Comparison of ENCODE assay signal across 17 cellular contexts in the genomic region with DNA sequence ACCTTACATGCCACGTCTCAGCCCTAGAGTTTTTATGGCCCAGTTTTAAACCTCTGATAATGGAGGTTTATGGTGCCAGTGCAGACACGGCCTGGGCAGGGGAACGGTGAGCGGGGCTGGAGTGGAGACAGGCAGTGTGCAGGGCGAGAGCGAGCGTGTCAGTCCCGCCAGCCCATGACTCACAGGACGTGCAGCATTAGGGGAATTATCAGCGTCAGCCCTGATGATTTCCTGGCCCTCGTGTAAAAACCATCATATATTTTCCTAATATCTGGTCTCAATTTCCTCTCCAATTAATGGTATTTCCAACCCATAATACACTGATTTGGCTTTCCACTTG.
A peak's percentile ranks its signal among the peaks of the same experiment; 100 is the strongest.
DNase-seq lines count a peak whose midpoint lies in the region; ATAC-seq and TF ChIP-seq lines count a peak whose summit lies in the region.
"Had no signal": no experiment of that assay in that cellular context is flagged by ENCODE, and none has a peak within 500 bp of the region (broad histone marks: within the 10 kb centered on the region; RNA-seq: fewer than 3 reads in every experiment).

No MANE protein-coding gene starts in this region.

- no TSS peak for BruUV-seq in PC-3 (replicated peaks; lab: Mats Ljungman, UMichigan)

- no peak for ATAC-seq in PC-3
- no peak for ATAC-seq in stimulated activated effector memory CD8-positive, alpha-beta T cell treated with anti-CD3 and anti-CD28 coated beads, Interleukin-12 subunit alpha, Interleukin-12 subunit beta, amount 100 ng/mL, for 72 hours
- ATAC-seq: A549 had no signal

- H3K27ac ChIP-seq in PC-3 (ENCODE audit: low read length): no peak overlapping the region
- no peak overlapping the region for H3K27ac ChIP-seq in stomach
- H3K27ac ChIP-seq: A549, BLaER1, KMS-11 had no signal

- H3K27me3 ChIP-seq in PC-3 (ENCODE audit: low read length): no peaks in the 10 kb centered on the region
- H3K27me3 ChIP-seq in stomach: peaks cover 0 to 27% (median 0%) of the 10 kb centered on the region in 3 donors
- H3K27me3 ChIP-seq: BLaER1 had no signal

- H3K4me1 Mint-ChIP-seq in stimulated activated effector memory CD8-positive, alpha-beta T cell treated with anti-CD3 and anti-CD28 coated beads, Interleukin-12 subunit alpha, Interleukin-12 subunit beta, amount 100 ng/mL, for 72 hours: peaks cover 7% of the 10 kb centered on the region
- H3K4me1 Mint-ChIP-seq: CD4-positive, alpha-beta memory T cell had no signal

- H3K9me2 ChIP-seq in PC-3 (replicated peaks; ENCODE audit: low read length): no peaks in the 10 kb centered on the region

- H3K9me3 ChIP-seq in PC-3 (ENCODE audit: low read length) (no peaks in the 10 kb centered on the region), stomach (peaks cover 0 to 12% (median 3%) of the 10 kb centered on the region in 4 donors)
- H3K9me3 ChIP-seq: A549, HAP-1 had no signal

- peaks cover 4% of the 10 kb centered on the region for H3K9me3 Mint-ChIP-seq in stimulated activated effector memory CD8-positive, alpha-beta T cell treated with anti-CD3 and anti-CD28 coated beads, Interleukin-12 subunit alpha, Interleukin-12 subunit beta, amount 100 ng/mL, for 72 hours

- H4K20me1 ChIP-seq in PC-3 (ENCODE audit: low read length): no peaks in the 10 kb centered on the region
- H4K20me1 ChIP-seq: BLaER1 had no signal

- CTCF ChIA-PET in PC-3 (lab: Charles Lee) (no interaction called here), GM10248 (lab: Yijun Ruan, JAX) (no interaction called here)

- no peak overlapping the region for H2AFZ ChIP-seq in PC-3 (ENCODE audit: low read length)

- H3F3A ChIP-seq in PC-3 (ENCODE audit: low read length, unreplicated experiment): no peaks in the 10 kb centered on the region

- 52 to 60% (median 56%) methylated on average over 11 of the region's 11 CpGs for WGBS in stomach, 5 donors

- no peaks in the 10 kb centered on the region for H3K79me2 ChIP-seq in PC-3 (ENCODE audit: low read length)

- no peak overlapping the region for H3K4me2 ChIP-seq in PC-3 (ENCODE audit: low read length)
- H3K4me2 ChIP-seq: A549, BLaER1, KMS-11 had no signal

- intact Hi-C loops in PC-3 (cut with micrococcal nuclease) (no loop called here), stomach (cut with DNase I; ENCODE audit: low total_unique reads) (no loop called here)

- H3K36me3 Mint-ChIP-seq in stimulated activated effector memory CD8-positive, alpha-beta T cell treated with anti-CD3 and anti-CD28 coated beads, Interleukin-12 subunit alpha, Interleukin-12 subunit beta, amount 100 ng/mL, for 72 hours: no peaks in the 10 kb centered on the region
- H3K36me3 Mint-ChIP-seq: CD4-positive, alpha-beta memory T cell had no signal

- POLR2A ChIA-PET in PC-3 (lab: Charles Lee; ENCODE audit: unreplicated experiment): no interaction called here
- POLR2A ChIA-PET in GM10248 (lab: Yijun Ruan, JAX): no interaction called here

- DNase-seq in ELR (ENCODE audit: low read depth) (peak; percentile 17), PC-3 (peak; percentile 4), islet precursor cell (peak; percentile 71), NCI-H82 (lab: John Stamatoyannopoulos, UW) (no peak), GM10248 (ENCODE audit: extremely low spot score) (no peak), stomach (no peak)
- no peak for DNase-seq in stimulated activated effector memory CD8-positive, alpha-beta T cell treated with anti-CD3 and anti-CD28 coated beads, Interleukin-12 subunit alpha, Interleukin-12 subunit beta, amount 100 ng/mL, for 72 hours (ENCODE audit: low spot score in 2 of 2)
- DNase-seq: CD4-positive, alpha-beta memory T cell; NCI-H1436; NCI-H1930; NCI-H526 treated with DMSO at 0.1 percent for 48 hours; NK-92 treated with Interleukin-12 subunit alpha and Interleukin-12 subunit beta, amount 100 ng/mL, for 24 hours; SIG-M5 had no signal

- H3K4me3 Mint-ChIP-seq in stimulated activated effector memory CD8-positive, alpha-beta T cell treated with anti-CD3 and anti-CD28 coated beads, Interleukin-12 subunit alpha, Interleukin-12 subunit beta, amount 100 ng/mL, for 72 hours: no peak overlapping the region
- H3K4me3 Mint-ChIP-seq: CD4-positive, alpha-beta memory T cell had no signal

- no peaks in the 10 kb centered on the region for H3K36me3 ChIP-seq in PC-3 (ENCODE audit: low read depth, low read length)
- H3K36me3 ChIP-seq in stomach: no peaks in the 10 kb centered on the region
- H3K36me3 ChIP-seq: BLaER1, HAP-1 had no signal

- H3K9ac ChIP-seq in PC-3 (ENCODE audit: low read length): no peak overlapping the region
- H3K9ac ChIP-seq: BLaER1, KMS-11 had no signal

- peak overlapping the region; percentile 16 for H3K27ac Mint-ChIP-seq in stimulated activated effector memory CD8-positive, alpha-beta T cell treated with anti-CD3 and anti-CD28 coated beads, Interleukin-12 subunit alpha, Interleukin-12 subunit beta, amount 100 ng/mL, for 72 hours
- H3K27ac Mint-ChIP-seq: CD4-positive, alpha-beta memory T cell had no signal

- H3K4me1 ChIP-seq in PC-3 (ENCODE audit: insufficient read depth, low read length) (no peaks in the 10 kb centered on the region), stomach (no peaks in the 10 kb centered on the region)
- H3K4me1 ChIP-seq: A549, HAP-1 had no signal

- TF ChIP-seq POLR2A in stomach (IDR thresholded peaks at IDR 0.05): no peak

- TF ChIP-seq EP300 in stomach (IDR thresholded peaks at IDR 0.05): no peak

- TF ChIP-seq CTCF in PC-3 (conservative IDR thresholded peaks at IDR 0.05; ENCODE audit: low read depth, low read length): no peak
- TF ChIP-seq CTCF in GM10248 (IDR thresholded peaks at IDR 0.05; ENCODE audit: control extremely low read depth, extremely low read depth, low read depth, missing control alignments): no peak
- no peak for TF ChIP-seq CTCF in stomach (IDR thresholded peaks at IDR 0.05)

- H3K4me3 ChIP-seq in PC-3 (ENCODE audit: low read length) (no peak overlapping the region), stomach (no peak overlapping the region)
- H3K4me3 ChIP-seq: A549, BLaER1, HAP-1 had no signal

Comparison
In these comparisons a context has a peak if more than half of its experiments do, and no peak if none do; other contexts are left out.
1. DNase-seq: peak in ELR (single experiment), PC-3 (single experiment) and islet precursor cell (single experiment); none in stimulated activated effector memory CD8-positive, alpha-beta T cell treated with anti-CD3 and anti-CD28 coated beads, Interleukin-12 subunit alpha, Interleukin-12 subunit beta, amount 100 ng/mL, for 72 hours (0 of 2), NCI-H82 (single experiment), GM10248 (single experiment) and stomach (single experiment).